ENCODE assay signal across 17 cellular contexts in genomic region chr11:26044389-26044788, GRCh38.
DNase-seq lines count a peak whose midpoint lies in the region; ATAC-seq, FAIRE-seq and TF ChIP-seq lines count a peak whose summit lies in the region.
"Had no signal": no experiment of that assay in that cellular context is flagged by ENCODE, and none has a peak within 500 bp of the region (broad histone marks: within the 10 kb centered on the region; RNA-seq: fewer than 3 reads in every experiment).

No MANE protein-coding gene starts in this region.

- no peak for TF ChIP-seq RAD21 in neural cell (conservative IDR thresholded peaks at IDR 0.05)

- H3K4me1 ChIP-seq in OCI-LY7 (ENCODE audit: insufficient read depth, low read length, poor library complexity, severe bottlenecking), result peaks cover 10% of the 10 kb centered on the region

- H4K20me1 ChIP-seq in OCI-LY7 (ENCODE audit: insufficient read depth, low read length), result no peaks in the 10 kb centered on the region
- H4K20me1 ChIP-seq in neural cell (ENCODE audit: insufficient read depth), result no peaks in the 10 kb centered on the region

- POLR2A ChIA-PET in OCI-LY7 (lab: Charles Lee), result interaction anchor here (0.6 to 3.3 kb wide), 11 partner anchors 10 to 171 kb away, joined by 3 to 19 read pairs (median 4); no protein-coding TSS in a partner anchor

- H3K36me3 ChIP-seq in OCI-LY7 (ENCODE audit: insufficient read depth, low read length) (no peaks in the 10 kb centered on the region), neural cell (ENCODE audit: insufficient read depth, low read length) (no peaks in the 10 kb centered on the region)

- no peaks in the 10 kb centered on the region for H3K9me2 ChIP-seq in OCI-LY7 (ENCODE audit: insufficient read depth, low read length)
- no peaks in the 10 kb centered on the region for H3K9me2 ChIP-seq in neural cell (ENCODE audit: insufficient read depth, low read length)

- no peak for ATAC-seq in left ventricle myocardium superior
- ATAC-seq in GM19351 (IDR thresholded peaks at IDR 0.05; ENCODE audit: unreplicated experiment), result no peak

- DNase-seq in OCI-LY7 (ENCODE audit: low spot score) (no peak), left ventricle myocardium superior (no peak), H4 (ENCODE audit: low spot score) (no peak)
- DNase-seq: 8988T; AML-193; CD4-positive, alpha-beta memory T cell; DMS153; DMS79; GF-D8; GOT3; H9; KG1 had no signal

- H2AFZ ChIP-seq in OCI-LY7 (ENCODE audit: low read length) (0 out of 2 replicates have a peak overlapping the region, but pooled peaks have one; percentile 90), neural cell (ENCODE audit: low read depth, low read length) (no peak overlapping the region)

- H3K4me2 ChIP-seq in OCI-LY7 (ENCODE audit: low read length), result no peak overlapping the region
- peak overlapping the region; percentile 20 for H3K4me2 ChIP-seq in neural cell (ENCODE audit: low read length)

- BruUV-seq in OCI-LY7 (replicated peaks; lab: Mats Ljungman, UMichigan), result no TSS peak

- H3F3A ChIP-seq in neural cell (ENCODE audit: insufficient read depth, low read length, poor library complexity, severe bottlenecking), result no peaks in the 10 kb centered on the region

- FAIRE-seq in A204.1 (lab: Jason Lieb, UNC), result peak; percentile 25
- peak; percentile 27 for FAIRE-seq in G401.6 (lab: Jason Lieb, UNC)

- intact Hi-C loops in OCI-LY7 (cut with micrococcal nuclease; ENCODE audit: unreplicated experiment) (no loop called here), left ventricle myocardium superior (cut with micrococcal nuclease) (no loop called here)

- H3K9me3 ChIP-seq in OCI-LY7 (ENCODE audit: low read length), result no peaks in the 10 kb centered on the region
- H3K9me3 ChIP-seq in neural cell (ENCODE audit: low read length), result no peaks in the 10 kb centered on the region

- TF ChIP-seq EP300 in neural cell (conservative IDR thresholded peaks at IDR 0.05; ENCODE audit: poor library complexity, severe bottlenecking), result no peak

- no peaks in the 10 kb centered on the region for H3K27me3 ChIP-seq in neural cell (ENCODE audit: insufficient read depth, low read depth, low read length)

- H3K79me2 ChIP-seq in OCI-LY7 (ENCODE audit: insufficient read depth, low read depth, low read length), result no peaks in the 10 kb centered on the region
- H3K79me2 ChIP-seq in neural cell (replicated peaks; ENCODE audit: insufficient read depth, low read length), result no peaks in the 10 kb centered on the region

- H3K4me3 ChIP-seq in OCI-LY7 (ENCODE audit: low read depth, low read length, poor library complexity, severe bottlenecking) (no peak overlapping the region), neural cell (ENCODE audit: low read length) (no peak overlapping the region)

- TF ChIP-seq CTCF in OCI-LY7 (conservative IDR thresholded peaks at IDR 0.05; ENCODE audit: low read length) (no peak), neural cell (IDR thresholded peaks at IDR 0.05; ENCODE audit: poor library complexity, severe bottlenecking) (no peak)

- CTCF ChIA-PET in OCI-LY7 (lab: Charles Lee; ENCODE audit: unreplicated experiment), result interaction anchor here (0.6 kb wide), 1 partner anchor 62 kb away, joined by 3 read pairs; no protein-coding TSS in a partner anchor

- peak overlapping the region; percentile 25 for H3K9ac ChIP-seq in neural cell (ENCODE audit: low read length)

- no peak overlapping the region for H3K27ac ChIP-seq in OCI-LY7 (ENCODE audit: low read depth, low read length, poor library complexity, severe bottlenecking)
- H3K27ac ChIP-seq in neural cell (ENCODE audit: low read length), result peak overlapping the region; percentile 78
- H3K27ac ChIP-seq: C4-2B had no signal

TF ChIP-seq in neural cell, 6 proteins besides CTCF, POLR2A, EP300 and RAD21:
- TF ChIP-seq MXI1 (conservative IDR thresholded peaks at IDR 0.05; ENCODE audit: poor library complexity, severe bottlenecking) (no peak), EZH2 (IDR thresholded peaks at IDR 0.05; ENCODE audit: borderline replicate concordance, insufficient read depth, low read length, poor library complexity, severe bottlenecking) (no peak), SMC3 (conservative IDR thresholded peaks at IDR 0.05; ENCODE audit: poor library complexity) (no peak), POLR2AphosphoS5 (IDR thresholded peaks at IDR 0.05) (no peak), TAF1 (IDR thresholded peaks at IDR 0.05; ENCODE audit: low read depth) (no peak)
